In genomic region chr1:12556957-12557935, GRCh38 we compare ENCODE assay signal across 12 cellular contexts.
DNase-seq lines count a peak whose midpoint lies in the region; ATAC-seq and TF ChIP-seq lines count a peak whose summit lies in the region.
"Had no signal": no experiment of that assay in that cellular context is flagged by ENCODE, and none has a peak within 500 bp of the region (broad histone marks: within the 10 kb centered on the region; RNA-seq: fewer than 3 reads in every experiment).

No MANE protein-coding gene starts in this region.

- H2AFZ ChIP-seq in HCT116 (ENCODE audit: low read depth, low read length, poor library complexity, severe bottlenecking), result no peak overlapping the region

- no peak for TF ChIP-seq CTCF in HCT116 (IDR thresholded peaks at IDR 0.05 in 2 of 3, conservative IDR thresholded peaks at IDR 0.05 in 1 of 3; ENCODE audit: borderline replicate concordance in 1 of 3, insufficient read depth in 1 of 3, low read depth in 2 of 3, low read length in 2 of 3)
- TF ChIP-seq CTCF in chondrocyte (IDR thresholded peaks at IDR 0.05), result no peak
- TF ChIP-seq CTCF in suprapubic skin (IDR thresholded peaks at IDR 0.05), result no peak

- H3K9ac ChIP-seq in HCT116 (ENCODE audit: low read length) (no peak overlapping the region), mucosa of stomach (ENCODE audit: low read length) (peak overlapping the region; percentile 41)

- DNase-seq in HCT116 (ENCODE audit: low read depth, low spot score), result no peak
- peak; percentile 42 for DNase-seq in chondrocyte (ENCODE audit: low spot score)
- peak in 1 of 2 donors; percentile 64 for DNase-seq in suprapubic skin (ENCODE audit: low spot score in 2 of 2)
- no peak for DNase-seq in DMS 273 treated with DMSO at 0.1 percent for 48 hours (lab: John Stamatoyannopoulos, UW)
- no peak for DNase-seq in activated CD8-positive, alpha-beta memory T cell treated with anti-CD3 and anti-CD28 coated beads, Interleukin-2, amount 50 U/mL, for 48 hours
- DNase-seq: naive B cell; NCI-H1436 treated with DMSO at 0.1 percent for 48 hours; NK-92 treated with Interleukin-12 subunit alpha and Interleukin-12 subunit beta, amount 100 ng/mL, for 24 hours; T-helper 17 cell had no signal

- no peaks in the 10 kb centered on the region for H3K27me3 Mint-ChIP-seq in chondrocyte (ENCODE audit: low read depth)
- H3K27me3 Mint-ChIP-seq: T-helper 17 cell had no signal

- no peaks in the 10 kb centered on the region for H3K9me3 ChIP-seq in HCT116 (ENCODE audit: control insufficient read depth in 1 of 2, insufficient read depth in 1 of 2, low read depth in 1 of 2, low read length in 2 of 2)
- H3K9me3 ChIP-seq in mucosa of stomach (ENCODE audit: control insufficient read depth, low read length), result no peaks in the 10 kb centered on the region
- H3K9me3 ChIP-seq in suprapubic skin, result no peaks in the 10 kb centered on the region

- no TSS peak for BruUV-seq in HCT116 (replicated peaks; lab: Mats Ljungman, UMichigan)

- TF ChIP-seq POLR2A in HCT116 (IDR thresholded peaks at IDR 0.05; ENCODE audit: borderline replicate concordance, extremely low read depth, insufficient read depth, insufficient read length) (no peak), suprapubic skin (IDR thresholded peaks at IDR 0.05) (no peak)

- H3K4me3 ChIP-seq in HCT116 (replicated peaks in 1 of 2; ENCODE audit: low read depth in 1 of 2, low read length in 2 of 2) (no peak overlapping the region), mucosa of stomach (ENCODE audit: low read length) (no peak overlapping the region), suprapubic skin (no peak overlapping the region)

- CTCF ChIA-PET in HCT116 (lab: Charles Lee), result no interaction called here

- peaks cover 47% of the 10 kb centered on the region for H3K4me1 Mint-ChIP-seq in chondrocyte (ENCODE audit: low read depth)
- H3K4me1 Mint-ChIP-seq: naive B cell had no signal

- peak overlapping the region; percentile 15; the same call in 1 of the 2 replicates for H3K4me2 ChIP-seq in HCT116 (ENCODE audit: low read length)

- intact Hi-C loops in HCT116 (cut with micrococcal nuclease), result no loop called here

- H3K9me2 ChIP-seq in HCT116 (ENCODE audit: insufficient read depth), result no peaks in the 10 kb centered on the region

- 91% methylated on average over 17 of the region's 17 CpGs for WGBS in suprapubic skin

- H3K27ac ChIP-seq in HCT116 (ENCODE audit: low read depth, low read length) (no peak overlapping the region), suprapubic skin (peak overlapping the region; percentile 75)

- ATAC-seq in HCT116 (no peak), GM21381 (IDR thresholded peaks at IDR 0.05; ENCODE audit: unreplicated experiment) (no peak), GM19397 (IDR thresholded peaks at IDR 0.05; ENCODE audit: unreplicated experiment) (no peak)
- ATAC-seq: T-helper 17 cell had no signal

- peaks cover 10 to 35% of the 10 kb centered on the region in 2 experiments; a peak in 3 of 4 replicates for H3K4me1 ChIP-seq in HCT116 (ENCODE audit: control insufficient read depth in 1 of 2, insufficient read depth in 2 of 2, low read length in 2 of 2)
- H3K4me1 ChIP-seq in mucosa of stomach (ENCODE audit: control insufficient read depth, insufficient read depth, low read length), result peaks cover 16% of the 10 kb centered on the region
- peaks cover 12% of the 10 kb centered on the region for H3K4me1 ChIP-seq in suprapubic skin

- peaks cover under 1% of the 10 kb centered on the region for H3K36me3 Mint-ChIP-seq in chondrocyte (ENCODE audit: low read depth)

- H4K20me1 ChIP-seq in HCT116 (ENCODE audit: insufficient read depth), result no peaks in the 10 kb centered on the region

- no peaks in the 10 kb centered on the region for H3K27me3 ChIP-seq in HCT116 (ENCODE audit: insufficient read depth, low read length)
- H3K27me3 ChIP-seq in mucosa of stomach (ENCODE audit: control insufficient read depth, insufficient read depth, low read length), result no peaks in the 10 kb centered on the region
- no peaks in the 10 kb centered on the region for H3K27me3 ChIP-seq in suprapubic skin

- H3K27ac Mint-ChIP-seq in chondrocyte (ENCODE audit: unreplicated experiment), result peak overlapping the region; percentile 86
- H3K27ac Mint-ChIP-seq: T-helper 17 cell had no signal

- RAD21 ChIA-PET in HCT116 (lab: Charles Lee; ENCODE audit: low non-redundant PET in 1 of 2, low total read pairs in 2 of 2, uncharacterized antibody in 2 of 2, unreplicated experiment in 2 of 2), result no interaction called here

- POLR2A ChIA-PET in HCT116 (lab: Charles Lee), result no interaction called here

- no peaks in the 10 kb centered on the region for H3K79me2 ChIP-seq in HCT116 (ENCODE audit: insufficient read depth, low read length)

- no peak for TF ChIP-seq EP300 in suprapubic skin (IDR thresholded peaks at IDR 0.05)

- no peaks in the 10 kb centered on the region for H3K36me3 ChIP-seq in HCT116 (ENCODE audit: control insufficient read depth in 1 of 2, insufficient read depth in 2 of 2, low read length in 2 of 2)
- H3K36me3 ChIP-seq in mucosa of stomach (ENCODE audit: control insufficient read depth, insufficient read depth, low read length), result no peaks in the 10 kb centered on the region
- H3K36me3 ChIP-seq in suprapubic skin, result no peaks in the 10 kb centered on the region

- H3K4me3 Mint-ChIP-seq in chondrocyte (ENCODE audit: unreplicated experiment), result no peak overlapping the region
- H3K4me3 Mint-ChIP-seq: naive B cell, T-helper 17 cell had no signal

- TF ChIP-seq RAD21 in HCT116 (IDR thresholded peaks at IDR 0.05; ENCODE audit: low read depth), result no peak

- H3K9me3 Mint-ChIP-seq in chondrocyte (ENCODE audit: low read depth), result peaks cover 4% of the 10 kb centered on the region

TF ChIP-seq in HCT116, 20 proteins besides CTCF, POLR2A, EP300 and RAD21:
- TF ChIP-seq POLR2AphosphoS5 (IDR thresholded peaks at IDR 0.05; ENCODE audit: low read depth, low read length), result no peak
- TF ChIP-seq TCF7L2 (IDR thresholded peaks at IDR 0.05; ENCODE audit: borderline replicate concordance, extremely low read depth, insufficient read depth, insufficient read length), result no peak
- TF ChIP-seq EZH2 (IDR thresholded peaks at IDR 0.05), result no peak
- no peak for TF ChIP-seq FOSL1 (IDR thresholded peaks at IDR 0.05; ENCODE audit: low read depth)
- no peak for TF ChIP-seq JUND (IDR thresholded peaks at IDR 0.05)
- TF ChIP-seq ZFX (IDR thresholded peaks at IDR 0.05), result no peak
- TF ChIP-seq SRF (IDR thresholded peaks at IDR 0.05; ENCODE audit: low read depth), result no peak
- no peak for TF ChIP-seq EGR1 (IDR thresholded peaks at IDR 0.05; ENCODE audit: low read depth)
